In genomic region chr1:150807674-150808073, GRCh38 we compare ENCODE assay signal across 12 cellular contexts. TPM values are rescaled to one million over a fixed set of nuclear protein-coding genes. Genes with fewer than 3 reads are reported as not detected.
DNase-seq lines count a peak whose midpoint lies in the region; ATAC-seq and TF ChIP-seq lines count a peak whose summit lies in the region.
"Had no signal": no experiment of that assay in that cellular context is flagged by ENCODE, and none has a peak within 500 bp of the region (broad histone marks: within the 10 kb centered on the region; RNA-seq: fewer than 3 reads in every experiment).

No MANE protein-coding gene starts in this region.

- intact Hi-C loops in lower lobe of right lung (cut with DNase I) = no loop called here
- intact Hi-C loops in testis (cut with DNase I; ENCODE audit: low total_unique reads) = no loop called here

- DNase-seq in HFF-Myc (ENCODE audit: extremely low read depth, low read depth) (no peak), brain microvascular endothelial cell (no peak), lower lobe of right lung (no peak), testis (no peak), hypothalamus (lab: John Stamatoyannopoulos, UW) (no peak)
- DNase-seq in NK-92 treated with Interleukin-12 subunit alpha and Interleukin-12 subunit beta, amount 100 ng/mL, for 24 hours (lab: John Stamatoyannopoulos, UW) = no peak
- DNase-seq in stimulated activated CD8-positive, alpha-beta memory T cell treated with anti-CD3 and anti-CD28 coated beads, Interleukin-4, amount 100 ng/mL, for 48 hours = no peak
- DNase-seq: activated CD4-positive, alpha-beta T cell treated with anti-CD3 and anti-CD28 coated beads, Interleukin-2, amount 50 U/mL, for 48 hours; immature natural killer cell; NCI-H1417 treated with DMSO at 0.1 percent for 48 hours; trophoblast cell had no signal

- TF ChIP-seq CTCF in HFF-Myc (IDR thresholded peaks at IDR 0.05; ENCODE audit: low read depth, low read length, missing control alignments) (no peak), brain microvascular endothelial cell (IDR thresholded peaks at IDR 0.05; ENCODE audit: low read depth, low read length, missing control alignments) (no peak), lower lobe of right lung (IDR thresholded peaks at IDR 0.05) (no peak), testis (IDR thresholded peaks at IDR 0.05) (no peak)

- H3K4me1 ChIP-seq in lower lobe of right lung (peaks cover 21% of the 10 kb centered on the region), testis (no peaks in the 10 kb centered on the region)
- H3K4me1 ChIP-seq: parathyroid adenoma had no signal

- WGBS in testis, 2 donors = 15 to 24% methylated on average over 1 of the region's 1 CpG

- H3K9me3 ChIP-seq in lower lobe of right lung (no peaks in the 10 kb centered on the region), testis (no peaks in the 10 kb centered on the region)

- H3K27me3 ChIP-seq in brain microvascular endothelial cell (replicated peaks) (no peaks in the 10 kb centered on the region), lower lobe of right lung (ENCODE audit: low read depth) (no peaks in the 10 kb centered on the region), testis (no peaks in the 10 kb centered on the region)

- H3K4me3 ChIP-seq in HFF-Myc (replicated peaks; ENCODE audit: low read depth, low read length) = peak overlapping the region; percentile 53
- H3K4me3 ChIP-seq in brain microvascular endothelial cell (ENCODE audit: low read depth, low read length) = peak overlapping the region; percentile 15
- H3K4me3 ChIP-seq in lower lobe of right lung = peak overlapping the region; percentile 44
- peak overlapping the region; percentile 1 to 7 for H3K4me3 ChIP-seq in testis

- H3K36me3 ChIP-seq in brain microvascular endothelial cell (replicated peaks) = peaks cover 17% of the 10 kb centered on the region
- H3K36me3 ChIP-seq in lower lobe of right lung = peaks cover 42% of the 10 kb centered on the region
- no peaks in the 10 kb centered on the region for H3K36me3 ChIP-seq in testis (ENCODE audit: low read depth, missing control alignments)

- H3K27ac ChIP-seq in brain microvascular endothelial cell (no peak overlapping the region), lower lobe of right lung (no peak overlapping the region), testis (peak overlapping the region in 1 of 2 donors; percentile 62)
- H3K27ac ChIP-seq: parathyroid adenoma had no signal

- TF ChIP-seq POLR2A in testis (IDR thresholded peaks at IDR 0.05) = no peak

- in situ Hi-C loops in brain microvascular endothelial cell (cut with HindIII; ENCODE audit: low pct_ligation_motif_present, low sequenced_read_pairs) = loop anchor here (25.0 kb wide), 2 partner anchors 130 to 170 kb away; partner anchors contain the start of genes ENSA and SETDB1

- no peak for ATAC-seq in lower lobe of right lung

RNA-seq across cellular contexts. Expression of gene CTSK, which starts 0.4 kb away (rescaled TPM):
- total RNA-seq in lower lobe of right lung = 29.4 TPM
- 10 to 100 TPM; 15.4 to 24.7 TPM for total RNA-seq in testis
- polyA plus RNA-seq in testis (ENCODE audit: insufficient read depth, low read depth, low replicate concordance) = 56.9 TPM

RNA-seq across cellular contexts. Expression of gene CTSS, which starts 42.1 kb away (rescaled TPM):
- total RNA-seq in lower lobe of right lung = 824 TPM
- total RNA-seq in testis = 1 to 10 TPM; 7.4 to 9.2 TPM
- 61.0 TPM for polyA plus RNA-seq in testis (ENCODE audit: insufficient read depth, low read depth, low replicate concordance)

Comparison
In these comparisons a context has a peak if more than half of its experiments do, and no peak if none do; other contexts are left out.
1. RNA of gene CTSS, which starts 42.1 kb away (total RNA-seq): 824 TPM in lower lobe of right lung (single experiment); 7.4 to 9.2 TPM in testis; every median in the first group is over 10 times any median in the second.
2. Peak in every context shown above with its lines, with median percentiles within 50 percentile points of each other: H3K4me3 ChIP-seq.